1 cellular context compared by ENCODE assay signal in genomic region chr2:96832751-96833507, GRCh38.
A peak's percentile ranks its signal among the peaks of the same experiment; 100 is the strongest.
TF ChIP-seq lines count a peak whose summit lies in the region.

No MANE protein-coding gene starts in this region.

TF ChIP-seq in HepG2, 621 proteins besides CTCF, POLR2A, EP300 and RAD21:
- TF ChIP-seq BORCS8-MEF2B (CRISPR knock-in tag; IDR thresholded peaks at IDR 0.05) (0 out of 2 replicates have a peak, but pooled peaks have one; percentile 25), BRCA1 (CRISPR knock-in tag; IDR thresholded peaks at IDR 0.05) (no peak), ATAD3A (CRISPR knock-in tag; IDR thresholded peaks at IDR 0.05) (no peak), RBM22 (optimal IDR thresholded peaks at IDR 0.05; ENCODE audit: low read length) (peak; percentile 70), ZNF740 (CRISPR knock-in tag; IDR thresholded peaks at IDR 0.05) (no peak), AGO2 (optimal IDR thresholded peaks at IDR 0.05; ENCODE audit: low read depth, low read length) (peak; percentile 72), ZNF614 (CRISPR knock-in tag; IDR thresholded peaks at IDR 0.05; ENCODE audit: borderline replicate concordance) (no peak), REPIN1 (CRISPR knock-in tag; IDR thresholded peaks at IDR 0.05; ENCODE audit: borderline replicate concordance, low read depth) (0 out of 2 replicates have a peak, but pooled peaks have one; percentile 26), EHMT2 (IDR thresholded peaks at IDR 0.05; ENCODE audit: borderline replicate concordance, low read depth, low read length) (no peak), ZNF333 (CRISPR knock-in tag; IDR thresholded peaks at IDR 0.05; ENCODE audit: borderline replicate concordance) (no peak), TMF1 (CRISPR knock-in tag; IDR thresholded peaks at IDR 0.05; ENCODE audit: low read depth) (0 out of 2 replicates have a peak, but pooled peaks have one; percentile 15), TEAD2 (CRISPR knock-in tag; IDR thresholded peaks at IDR 0.05) (no peak), MYC (CRISPR knock-in tag; IDR thresholded peaks at IDR 0.05; ENCODE audit: borderline replicate concordance) (no peak)
TF ChIP-seq in HepG2: peak in this region for 5.
